In the genomic region with DNA sequence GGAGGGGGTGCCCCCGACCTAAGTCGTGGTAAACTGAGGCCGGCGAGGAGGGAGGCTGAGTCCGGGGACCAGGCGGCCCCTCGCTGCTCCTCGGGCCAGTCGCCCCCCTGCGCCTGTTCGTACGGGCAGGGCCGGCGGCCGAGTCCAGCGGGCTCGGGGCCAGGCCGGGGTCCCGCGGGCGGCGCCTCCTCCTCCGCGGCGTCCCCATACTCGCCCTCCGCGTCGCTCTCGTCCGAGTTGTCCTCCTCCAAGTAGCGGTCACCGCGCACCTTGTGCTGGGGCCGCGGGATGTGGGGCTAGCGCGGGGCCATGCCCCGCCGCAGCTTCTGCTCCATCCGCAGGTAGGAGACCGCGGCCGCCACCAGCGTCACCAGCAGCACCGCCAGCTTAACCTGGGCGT, we compare ENCODE assay signal across 1 cellular context.
TF ChIP-seq lines count a peak whose summit lies in the region.

No MANE protein-coding gene starts in this region.

TF ChIP-seq in H1, 55 proteins besides CTCF, POLR2A, EP300 and RAD21:
- peak; percentile 33 for TF ChIP-seq KDM4A (IDR thresholded peaks at IDR 0.05; ENCODE audit: low read depth, low read length, severe bottlenecking)
TF ChIP-seq in H1: peak in this region for 1; not testable (repeated sequence) for 54.
